Comparison of ENCODE assay signal across 7 cellular contexts in the genomic region with DNA sequence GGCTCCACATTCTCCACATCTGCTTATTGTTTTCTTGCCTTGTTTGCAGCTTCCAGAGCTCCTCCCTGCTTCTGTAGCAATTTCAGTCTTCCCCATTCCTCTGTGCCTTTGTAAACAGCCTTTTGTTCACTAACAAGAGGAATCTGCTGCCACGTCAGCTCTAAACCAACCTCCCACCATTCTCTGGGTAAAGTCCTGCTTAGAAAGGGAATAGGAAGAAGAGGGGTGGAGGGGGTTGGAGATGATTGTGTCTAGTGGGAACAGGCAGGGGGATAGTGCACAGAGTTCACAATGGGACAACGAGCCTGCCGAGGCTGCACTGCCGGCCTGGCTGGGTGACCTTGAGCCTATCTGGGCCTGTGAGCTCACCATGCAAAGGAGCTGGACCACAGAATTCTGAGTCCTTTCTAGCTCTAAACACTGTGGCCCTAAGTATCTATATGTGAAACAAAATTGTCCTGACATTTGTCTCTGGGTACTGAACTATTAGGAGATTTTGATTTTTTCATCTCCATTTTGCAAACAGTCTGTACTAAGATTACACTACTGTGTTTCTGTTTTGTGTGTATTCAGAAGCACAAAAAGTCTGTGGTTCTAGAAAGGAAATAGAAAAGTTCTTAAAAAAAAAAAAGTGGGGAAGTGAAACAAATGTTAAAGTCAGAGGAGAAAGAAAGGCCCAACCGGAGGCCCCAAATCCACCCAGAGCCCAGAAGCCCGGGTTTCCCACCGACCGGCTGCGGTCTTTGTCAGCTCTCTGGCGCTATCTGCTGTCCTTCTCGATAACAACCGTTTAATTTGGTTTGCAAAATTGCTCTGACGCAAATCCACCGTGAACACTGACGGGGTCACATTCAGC. TPM values are rescaled to one million over a fixed set of nuclear protein-coding genes. Genes with fewer than 3 reads are reported as not detected.
A peak's percentile ranks its signal among the peaks of the same experiment; 100 is the strongest.
DNase-seq lines count a peak whose midpoint lies in the region; ATAC-seq, FAIRE-seq and TF ChIP-seq lines count a peak whose summit lies in the region.

No MANE protein-coding gene starts in this region.

- DNase-seq in GM12891 (ENCODE audit: insufficient read length, low spot score) (peak; percentile 87), NCI-H1048 (lab: John Stamatoyannopoulos, UW) (peak; percentile 7), T-helper 22 cell (ENCODE audit: low read depth) (peak; percentile 49), ascending aorta (ENCODE audit: low spot score in 2 of 2) (peak; percentile 18 to 89), hepatic stellate cell (ENCODE audit: low spot score) (peak; percentile 85), sigmoid colon (peak; percentile 92)

- no peak for TF ChIP-seq EP300 in sigmoid colon (IDR thresholded peaks at IDR 0.05)

- ATAC-seq in HG02610 (IDR thresholded peaks at IDR 0.05; ENCODE audit: unreplicated experiment): peak; percentile 87

- H3K27me3 ChIP-seq in ascending aorta: no peaks in the 10 kb centered on the region
- H3K27me3 ChIP-seq in sigmoid colon: no peaks in the 10 kb centered on the region

- TF ChIP-seq CTCF in ascending aorta (IDR thresholded peaks at IDR 0.05): peak; percentile 71 to 83 (median 77)
- TF ChIP-seq CTCF in sigmoid colon (IDR thresholded peaks at IDR 0.05): peak; percentile 59 to 85 (median 65)

- H3K4me3 ChIP-seq in ascending aorta (no peak overlapping the region), sigmoid colon (no peak overlapping the region)

- H3K36me3 ChIP-seq in ascending aorta: no peaks in the 10 kb centered on the region
- no peaks in the 10 kb centered on the region for H3K36me3 ChIP-seq in sigmoid colon

- H3K4me1 ChIP-seq in ascending aorta: no peaks in the 10 kb centered on the region
- H3K4me1 ChIP-seq in sigmoid colon: peaks cover 0 to 27% (median 20%) of the 10 kb centered on the region in 4 donors

- intact Hi-C loops in ascending aorta (cut with DNase I) (loop anchor here (1.0 kb wide), 1 partner anchor 113 kb away; no protein-coding TSS in a partner anchor), sigmoid colon (cut with DNase I) (loop anchor here (1.0 kb wide), 1 partner anchor 113 kb away; no protein-coding TSS in a partner anchor)

- 12 to 16% methylated on average over 15 of the region's 15 CpGs for WGBS in sigmoid colon, 2 donors

- H3K9me3 ChIP-seq in ascending aorta: no peaks in the 10 kb centered on the region
- no peaks in the 10 kb centered on the region for H3K9me3 ChIP-seq in sigmoid colon

- peak; percentile 92 for FAIRE-seq in GM12891 (lab: Jason Lieb, UNC)

- TF ChIP-seq POLR2A in GM12891 (IDR thresholded peaks at IDR 0.05; ENCODE audit: low read depth, low read length): no peak
- no peak for TF ChIP-seq POLR2A in sigmoid colon (IDR thresholded peaks at IDR 0.05)

- H3K27ac ChIP-seq in ascending aorta (no peak overlapping the region), sigmoid colon (peak overlapping the region; percentile 48 to 79 (median 76))

TF ChIP-seq in GM12891, 5 proteins besides CTCF, POLR2A, EP300 and RAD21:
- TF ChIP-seq POLR2AphosphoS5 (IDR thresholded peaks at IDR 0.05; ENCODE audit: low read depth, low read length) (no peak), TAF1 (IDR thresholded peaks at IDR 0.05; ENCODE audit: low read depth, low read length) (no peak), SPI1 (IDR thresholded peaks at IDR 0.05; ENCODE audit: low read depth, low read length) (peak; percentile 96), PAX5 (IDR thresholded peaks at IDR 0.05; ENCODE audit: insufficient read depth, low read length, severe bottlenecking) (no peak), POU2F2 (IDR thresholded peaks at IDR 0.05; ENCODE audit: low read depth, low read length) (peak; percentile 81)
TF ChIP-seq in GM12891: peak in this region for 2.

RNA-seq across cellular contexts. Expression of gene PRND, which starts 1.4 kb away (rescaled TPM):
- polyA plus RNA-seq in GM12891 (2012; ENCODE audit: low read depth, missing spikeins): not detected
- total RNA-seq in ascending aorta (not detected), sigmoid colon (1 to 10 TPM in 2 of 4 donors, under 1 TPM in 2; 0.33 to 6.4 (median 3.4) TPM)
- under 1 TPM in 1 of 3 donors, not detected in 2; 0.04 TPM for polyA plus RNA-seq in sigmoid colon

RNA-seq across cellular contexts. Expression of gene PRNP, which starts 34.1 kb away (rescaled TPM):
- polyA plus RNA-seq in GM12891 (2012; ENCODE audit: low read depth, missing spikeins): 5.0 TPM
- total RNA-seq in ascending aorta: 72.5 TPM
- 100 to 1,000 TPM; 285 to 415 (median 351) TPM for total RNA-seq in sigmoid colon
- 10 to 100 TPM; 14.8 to 66.0 (median 16.8) TPM for polyA plus RNA-seq in sigmoid colon

Comparison
In these comparisons a context has a peak if more than half of its experiments do, and no peak if none do; other contexts are left out.
1. DNase-seq: peak in every context shown above with its lines; median percentile 92 in sigmoid colon; 87 in GM12891; 85 in hepatic stellate cell; 54 in ascending aorta; 49 in T-helper 22 cell; 7 in NCI-H1048.
2. H3K27ac ChIP-seq: peak in sigmoid colon (4 of 4); none in ascending aorta (0 of 2).